ENCODE assay signal across 16 cellular contexts in the genomic region with DNA sequence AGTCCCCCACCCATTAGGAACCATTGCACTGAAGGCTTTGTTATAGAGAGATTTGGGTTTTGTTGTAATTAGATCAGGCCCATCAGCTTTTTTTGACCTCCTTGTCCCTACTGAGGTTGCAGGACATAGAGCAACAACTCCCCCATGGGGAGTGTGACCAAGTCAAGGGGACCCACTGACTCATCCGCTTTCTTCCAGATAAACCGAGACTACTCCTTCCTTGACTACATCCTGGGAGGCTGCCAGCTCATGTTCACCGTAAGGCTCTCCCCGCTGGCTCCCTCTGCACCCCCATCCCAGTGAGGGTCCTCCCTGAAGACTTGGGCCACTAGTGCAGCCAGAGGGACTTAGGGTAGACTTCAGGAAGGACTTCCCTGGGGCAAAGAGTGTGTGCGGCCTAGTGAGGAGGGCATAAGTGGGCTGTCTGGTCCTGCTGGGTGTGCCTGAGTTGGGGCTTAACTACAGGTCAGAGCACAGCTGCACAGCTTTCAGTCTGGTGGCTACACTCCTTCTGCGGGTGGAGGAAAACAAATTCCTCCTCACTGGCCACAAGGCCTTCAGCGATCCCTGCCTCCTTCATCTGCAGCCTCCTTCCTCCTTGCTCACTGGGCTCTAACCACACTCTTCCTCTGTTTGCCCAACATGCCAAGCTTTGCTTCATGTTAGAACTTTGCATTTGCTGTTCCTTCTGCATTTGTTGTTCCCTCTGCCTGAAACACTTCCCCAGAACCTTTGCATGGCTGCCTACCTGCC. TPM values are rescaled to one million over a fixed set of nuclear protein-coding genes. Genes with fewer than 3 reads are reported as not detected.
DNase-seq lines count a peak whose midpoint lies in the region; ATAC-seq and TF ChIP-seq lines count a peak whose summit lies in the region.
"Had no signal": no experiment of that assay in that cellular context is flagged by ENCODE, and none has a peak within 500 bp of the region (broad histone marks: within the 10 kb centered on the region; RNA-seq: fewer than 3 reads in every experiment).

No MANE protein-coding gene starts in this region.

- peak overlapping the region; percentile 91 for H3K27ac Mint-ChIP-seq in activated naive CD4-positive, alpha-beta T cell treated with anti-CD3 and anti-CD28 coated beads, Interleukin-2, amount 10 ng/mL, durations not matched to agents 7 days and 5 days
- H3K27ac Mint-ChIP-seq in central memory CD8-positive, alpha-beta T cell (ENCODE audit: low read depth) = peak overlapping the region; percentile 93
- peak overlapping the region in 1 of 2 donors; percentile 35 for H3K27ac Mint-ChIP-seq in stimulated activated naive CD8-positive, alpha-beta T cell treated with anti-CD3 and anti-CD28 coated beads, Interleukin-15, amount 100 ng/mL, for 72 hours

- no peak for ATAC-seq in central memory CD8-positive, alpha-beta T cell (replicated peaks; ENCODE audit: extremely low read depth, poor library complexity, severe bottlenecking)
- no peak for ATAC-seq in stimulated activated naive CD8-positive, alpha-beta T cell treated with anti-CD3 and anti-CD28 coated beads, Interleukin-15, amount 100 ng/mL, for 72 hours
- ATAC-seq: gastrocnemius medialis, mucosa of descending colon, psoas muscle had no signal

- H3K9me3 ChIP-seq in OCI-LY7 (ENCODE audit: low read length) (no peaks in the 10 kb centered on the region), esophagus muscularis mucosa (no peaks in the 10 kb centered on the region)
- H3K9me3 ChIP-seq: gastrocnemius medialis, mucosa of descending colon, psoas muscle had no signal

- DNase-seq in activated naive CD4-positive, alpha-beta T cell treated with anti-CD3 and anti-CD28 coated beads, Interleukin-2, amount 10 ng/mL, durations not matched to agents 7 days and 5 days = no peak
- DNase-seq in activated naive CD4-positive, alpha-beta T cell (lab: John Stamatoyannopoulos, UW) = no peak
- DNase-seq in OCI-LY7 (ENCODE audit: low spot score) (no peak), COLO829 (ENCODE audit: low spot score) (no peak), esophagus muscularis mucosa (ENCODE audit: extremely low spot score) (no peak), NCI-H2196 (lab: John Stamatoyannopoulos, UW; ENCODE audit: unreplicated experiment) (no peak)
- no peak for DNase-seq in central memory CD8-positive, alpha-beta T cell (ENCODE audit: low spot score in 2 of 2)
- no peak for DNase-seq in stimulated activated naive CD8-positive, alpha-beta T cell treated with anti-CD3 and anti-CD28 coated beads, Interleukin-15, amount 100 ng/mL, for 72 hours
- DNase-seq: DMS79 treated with DMSO at 0.1 percent for 48 hours; effector memory CD4-positive, alpha-beta T cell; gastrocnemius medialis; mucosa of descending colon; NCI-H187 treated with DMSO at 0.1 percent for 48 hours; psoas muscle; SHP77 had no signal

- no peak overlapping the region for H3K4me3 Mint-ChIP-seq in activated naive CD4-positive, alpha-beta T cell treated with anti-CD3 and anti-CD28 coated beads, Interleukin-2, amount 10 ng/mL, durations not matched to agents 7 days and 5 days
- peak overlapping the region; percentile 17 for H3K4me3 Mint-ChIP-seq in central memory CD8-positive, alpha-beta T cell
- peak overlapping the region; percentile 9 to 24 for H3K4me3 Mint-ChIP-seq in stimulated activated naive CD8-positive, alpha-beta T cell treated with anti-CD3 and anti-CD28 coated beads, Interleukin-15, amount 100 ng/mL, for 72 hours

- H3K4me2 ChIP-seq in OCI-LY7 (ENCODE audit: low read length) = peak overlapping the region; percentile 33; the same call in 1 of the 2 replicates

- H3K36me3 ChIP-seq in OCI-LY7 (ENCODE audit: insufficient read depth, low read length) (peaks cover 4% of the 10 kb centered on the region), esophagus muscularis mucosa (peaks cover 19 to 88% (median 63%) of the 10 kb centered on the region in 4 donors)

- H3K27me3 Mint-ChIP-seq in activated naive CD4-positive, alpha-beta T cell treated with anti-CD3 and anti-CD28 coated beads, Interleukin-2, amount 10 ng/mL, durations not matched to agents 7 days and 5 days = no peaks in the 10 kb centered on the region
- no peaks in the 10 kb centered on the region for H3K27me3 Mint-ChIP-seq in central memory CD8-positive, alpha-beta T cell
- H3K27me3 Mint-ChIP-seq in stimulated activated naive CD8-positive, alpha-beta T cell treated with anti-CD3 and anti-CD28 coated beads, Interleukin-15, amount 100 ng/mL, for 72 hours = no peaks in the 10 kb centered on the region

- H3K27ac ChIP-seq in OCI-LY7 (ENCODE audit: low read depth, low read length, poor library complexity, severe bottlenecking) = no peak overlapping the region
- H3K27ac ChIP-seq in esophagus muscularis mucosa (replicated peaks in 1 of 4) = no peak overlapping the region
- H3K27ac ChIP-seq: gastrocnemius medialis, psoas muscle, VCaP had no signal

- TF ChIP-seq CTCF in OCI-LY7 (conservative IDR thresholded peaks at IDR 0.05; ENCODE audit: low read length) = no peak
- no peak for TF ChIP-seq CTCF in esophagus muscularis mucosa (IDR thresholded peaks at IDR 0.05)

- H3K9me2 ChIP-seq in OCI-LY7 (ENCODE audit: insufficient read depth, low read length) = no peaks in the 10 kb centered on the region

- no TSS peak for BruUV-seq in OCI-LY7 (replicated peaks; lab: Mats Ljungman, UMichigan)

- H3K27me3 ChIP-seq in esophagus muscularis mucosa = no peaks in the 10 kb centered on the region
- H3K27me3 ChIP-seq: gastrocnemius medialis had no signal

- no peak overlapping the region for H3K4me3 ChIP-seq in OCI-LY7 (ENCODE audit: low read depth, low read length, poor library complexity, severe bottlenecking)
- H3K4me3 ChIP-seq in esophagus muscularis mucosa = no peak overlapping the region
- H3K4me3 ChIP-seq: gastrocnemius medialis, mucosa of descending colon, psoas muscle had no signal

- H4K20me1 ChIP-seq in OCI-LY7 (ENCODE audit: insufficient read depth, low read length) = no peaks in the 10 kb centered on the region

- TF ChIP-seq EP300 in esophagus muscularis mucosa (IDR thresholded peaks at IDR 0.05) = no peak

- peaks cover 7% of the 10 kb centered on the region for H3K36me3 Mint-ChIP-seq in activated naive CD4-positive, alpha-beta T cell treated with anti-CD3 and anti-CD28 coated beads, Interleukin-2, amount 10 ng/mL, durations not matched to agents 7 days and 5 days
- peaks cover 6% of the 10 kb centered on the region for H3K36me3 Mint-ChIP-seq in central memory CD8-positive, alpha-beta T cell (ENCODE audit: insufficient read depth)

- POLR2A ChIA-PET in OCI-LY7 (lab: Charles Lee) = no interaction called here

- intact Hi-C loops in OCI-LY7 (cut with micrococcal nuclease; ENCODE audit: unreplicated experiment) (no loop called here), esophagus muscularis mucosa (cut with DNase I) (no loop called here)

- H3K4me1 ChIP-seq in OCI-LY7 (ENCODE audit: insufficient read depth, low read length, poor library complexity, severe bottlenecking) (peaks cover 23% of the 10 kb centered on the region), esophagus muscularis mucosa (no peaks in the 10 kb centered on the region)
- H3K4me1 ChIP-seq: gastrocnemius medialis, psoas muscle had no signal

- 88% methylated on average over 3 of the region's 7 CpGs for WGBS in esophagus muscularis mucosa

- TF ChIP-seq POLR2A in esophagus muscularis mucosa (IDR thresholded peaks at IDR 0.05; ENCODE audit: low read depth) = no peak

- CTCF ChIA-PET in activated naive CD4-positive, alpha-beta T cell treated with anti-CD3 and anti-CD28 coated beads, Interleukin-2, amount 10 ng/mL, durations not matched to agents 7 days and 5 days (lab: Charles Lee) = interaction anchor here (0.8 kb wide), 1 partner anchor 18 kb away, joined by 3 read pairs; no protein-coding TSS in a partner anchor
- CTCF ChIA-PET in OCI-LY7 (lab: Charles Lee; ENCODE audit: unreplicated experiment) = no interaction called here

- peaks cover 51% of the 10 kb centered on the region for H3K4me1 Mint-ChIP-seq in activated naive CD4-positive, alpha-beta T cell treated with anti-CD3 and anti-CD28 coated beads, Interleukin-2, amount 10 ng/mL, durations not matched to agents 7 days and 5 days
- H3K4me1 Mint-ChIP-seq in central memory CD8-positive, alpha-beta T cell = peaks cover 51% of the 10 kb centered on the region
- H3K4me1 Mint-ChIP-seq in stimulated activated naive CD8-positive, alpha-beta T cell treated with anti-CD3 and anti-CD28 coated beads, Interleukin-15, amount 100 ng/mL, for 72 hours = peaks cover 50% of the 10 kb centered on the region

- no peaks in the 10 kb centered on the region for H3K79me2 ChIP-seq in OCI-LY7 (ENCODE audit: insufficient read depth, low read depth, low read length)

- H2AFZ ChIP-seq in OCI-LY7 (ENCODE audit: low read length) = no peak overlapping the region

- H3K9me3 Mint-ChIP-seq in activated naive CD4-positive, alpha-beta T cell treated with anti-CD3 and anti-CD28 coated beads, Interleukin-2, amount 10 ng/mL, durations not matched to agents 7 days and 5 days = no peaks in the 10 kb centered on the region
- H3K9me3 Mint-ChIP-seq in central memory CD8-positive, alpha-beta T cell = no peaks in the 10 kb centered on the region
- no peaks in the 10 kb centered on the region for H3K9me3 Mint-ChIP-seq in stimulated activated naive CD8-positive, alpha-beta T cell treated with anti-CD3 and anti-CD28 coated beads, Interleukin-15, amount 100 ng/mL, for 72 hours

RNA-seq across cellular contexts. Expression of a gene that starts 31.0 kb away (rescaled TPM):
- 44.7 and 44.8 TPM in 2 replicates for total RNA-seq in OCI-LY7 (2014; rRNA removed; shearing (Covaris generic))
- 14.4 and 25.7 TPM in 2 replicates for total RNA-seq in OCI-LY7 (2022)
- 10 to 100 TPM; 21.6 to 43.0 (median 34.9) TPM for total RNA-seq in esophagus muscularis mucosa
